Comparison of ENCODE assay signal across 13 cellular contexts in genomic region chr17:52158450-52159042, GRCh38. TPM values are rescaled to one million over a fixed set of nuclear protein-coding genes. Genes with fewer than 3 reads are reported as not detected.
DNase-seq lines count a peak whose midpoint lies in the region; ATAC-seq and TF ChIP-seq lines count a peak whose summit lies in the region.
"Had no signal": no experiment of that assay in that cellular context is flagged by ENCODE, and none has a peak within 500 bp of the region (broad histone marks: within the 10 kb centered on the region; RNA-seq: fewer than 3 reads in every experiment).

Gene CA10, minus strand, starts transcription at chr17:52158714.

- intact Hi-C loops in MCF 10A (cut with micrococcal nuclease) = no loop called here
- intact Hi-C loops in sigmoid colon (cut with DNase I) = no loop called here

- H3K4me1 Mint-ChIP-seq in MCF 10A (ENCODE audit: insufficient read depth, unreplicated experiment) (no peaks in the 10 kb centered on the region), immature natural killer cell (no peaks in the 10 kb centered on the region)
- H3K4me1 Mint-ChIP-seq: IgD-negative memory B cell had no signal

- peaks cover 49% of the 10 kb centered on the region for H3K27me3 ChIP-seq in H7 (ENCODE audit: control insufficient read depth, insufficient read depth, low read length)
- peaks cover 42% of the 10 kb centered on the region for H3K27me3 ChIP-seq in kidney epithelial cell (ENCODE audit: control insufficient read depth, insufficient read depth, low read length)
- peaks cover 9 to 59% (median 32%) of the 10 kb centered on the region in 3 donors for H3K27me3 ChIP-seq in sigmoid colon
- H3K27me3 ChIP-seq in MM.1S (replicated peaks; ENCODE audit: insufficient read depth, low read length) = no peaks in the 10 kb centered on the region

- H3K27ac ChIP-seq in sigmoid colon (no peak within 1 kb of the TSS), MM.1S (ENCODE audit: low read length) (no peak within 1 kb of the TSS)
- H3K27ac ChIP-seq: heart left ventricle had no signal

- no peaks in the 10 kb centered on the region for H3K79me2 ChIP-seq in MM.1S (ENCODE audit: low read length)

- no peak for TF ChIP-seq CTCF in MCF 10A (IDR thresholded peaks at IDR 0.05; ENCODE audit: unreplicated experiment)
- TF ChIP-seq CTCF in kidney epithelial cell (IDR thresholded peaks at IDR 0.05; ENCODE audit: insufficient read depth, low read length, poor library complexity, severe bottlenecking) = peak; percentile 16
- no peak for TF ChIP-seq CTCF in sigmoid colon (IDR thresholded peaks at IDR 0.05)
- TF ChIP-seq CTCF in MM.1S (IDR thresholded peaks at IDR 0.05; ENCODE audit: low read length) = no peak

- H3K4me1 ChIP-seq in sigmoid colon (peaks cover 0 to 10% (median 5%) of the 10 kb centered on the region in 4 donors), MM.1S (ENCODE audit: low read length) (no peaks in the 10 kb centered on the region)
- H3K4me1 ChIP-seq: Caco-2 had no signal

- no peak within 1 kb of the TSS for H3K4me2 ChIP-seq in MM.1S (ENCODE audit: low read depth, low read length)

- H3K9ac ChIP-seq in MM.1S (ENCODE audit: low read length) = no peak within 1 kb of the TSS

- POLR2A ChIA-PET in MCF 10A (lab: Yijun Ruan, JAX) = no interaction called here

- 5 to 12% methylated on average over 52 of the region's 52 CpGs for WGBS in sigmoid colon, 2 donors

- no peak within 1 kb of the TSS for H3K27ac Mint-ChIP-seq in MCF 10A (ENCODE audit: low read depth, unreplicated experiment)
- no peak within 1 kb of the TSS for H3K27ac Mint-ChIP-seq in immature natural killer cell
- H3K27ac Mint-ChIP-seq: activated CD8-positive, alpha-beta T cell treated with anti-CD3 and anti-CD28 coated beads for 36 hours; IgD-negative memory B cell had no signal

- H3K27me3 Mint-ChIP-seq in MCF 10A (ENCODE audit: insufficient read depth, unreplicated experiment) = peaks cover 58% of the 10 kb centered on the region
- peaks cover 12 to 20% (median 18%) of the 10 kb centered on the region in 3 donors for H3K27me3 Mint-ChIP-seq in immature natural killer cell (ENCODE audit: low read depth in 3 of 3)

- no peaks in the 10 kb centered on the region for H3F3A ChIP-seq in MM.1S (ENCODE audit: insufficient read depth, low read length)

- DNase-seq in AG20443 (ENCODE audit: low spot score) (peak; percentile 8), H7 (peak; percentile 89), MCF 10A (ENCODE audit: unreplicated experiment) (no peak), kidney epithelial cell (ENCODE audit: low read depth) (no peak), sigmoid colon (no peak), immature natural killer cell (no peak), MM.1S (no peak)
- DNase-seq: Caco-2 had no signal

- H2AFZ ChIP-seq in MM.1S (ENCODE audit: low read length) = no peak within 1 kb of the TSS

- H3K36me3 Mint-ChIP-seq in MCF 10A (ENCODE audit: insufficient read depth, unreplicated experiment) (no peaks in the 10 kb centered on the region), immature natural killer cell (peaks cover 0 to 4% (median 0%) of the 10 kb centered on the region in 3 donors)
- H3K36me3 Mint-ChIP-seq: IgD-negative memory B cell had no signal

- H3K36me3 ChIP-seq in H7 (replicated peaks; ENCODE audit: control insufficient read depth, insufficient read depth, low read length) = no peaks in the 10 kb centered on the region
- H3K36me3 ChIP-seq in kidney epithelial cell (ENCODE audit: control insufficient read depth, insufficient read depth, low read length) = no peaks in the 10 kb centered on the region
- H3K36me3 ChIP-seq in sigmoid colon = no peaks in the 10 kb centered on the region
- no peaks in the 10 kb centered on the region for H3K36me3 ChIP-seq in MM.1S (replicated peaks; ENCODE audit: insufficient read depth, low read length)
- H3K36me3 ChIP-seq: heart left ventricle had no signal

- no peak for ATAC-seq in GM18511 (IDR thresholded peaks at IDR 0.05; ENCODE audit: unreplicated experiment)
- ATAC-seq: activated CD8-positive, alpha-beta T cell treated with anti-CD3 and anti-CD28 coated beads for 36 hours; heart left ventricle; Panc1 had no signal

- H3K9me3 ChIP-seq in sigmoid colon (peaks cover 0 to 3% (median 0%) of the 10 kb centered on the region in 4 donors), MM.1S (replicated peaks; ENCODE audit: insufficient read depth, low read length) (no peaks in the 10 kb centered on the region)
- H3K9me3 ChIP-seq: Caco-2 had no signal

- H3K4me3 ChIP-seq in H7 (ENCODE audit: insufficient read depth, low read depth, low read length) = peak within 1 kb of the TSS; percentile 50
- peak within 1 kb of the TSS; percentile 13 for H3K4me3 ChIP-seq in kidney epithelial cell (ENCODE audit: low read depth, low read length)
- H3K4me3 ChIP-seq in sigmoid colon = no peak within 1 kb of the TSS
- H3K4me3 ChIP-seq in MM.1S (ENCODE audit: low read length) = no peak within 1 kb of the TSS
- H3K4me3 ChIP-seq: heart left ventricle had no signal

- H3K4me3 Mint-ChIP-seq in MCF 10A (ENCODE audit: unreplicated experiment) (peak within 1 kb of the TSS; percentile 29), immature natural killer cell (no peak within 1 kb of the TSS)
- H3K4me3 Mint-ChIP-seq: activated CD8-positive, alpha-beta T cell treated with anti-CD3 and anti-CD28 coated beads for 36 hours had no signal

- no TSS peak for BruUV-seq in MCF 10A (replicated peaks; lab: Mats Ljungman, UMichigan)

- no peaks in the 10 kb centered on the region for H4K20me1 ChIP-seq in MM.1S (ENCODE audit: insufficient read depth, low read length)

- CTCF ChIA-PET in MCF 10A (lab: Yijun Ruan, JAX) = interaction anchor here (0.8 kb wide), 1 partner anchor 12 kb away, joined by 3 read pairs; no protein-coding TSS in a partner anchor

- no peak for TF ChIP-seq POLR2A in sigmoid colon (IDR thresholded peaks at IDR 0.05)

- no peaks in the 10 kb centered on the region for H3K9me2 ChIP-seq in MM.1S (replicated peaks; ENCODE audit: insufficient read depth, low read length)

- no peaks in the 10 kb centered on the region for H3K9me3 Mint-ChIP-seq in MCF 10A (ENCODE audit: unreplicated experiment)
- peaks cover 11 to 37% (median 18%) of the 10 kb centered on the region in 6 donors for H3K9me3 Mint-ChIP-seq in immature natural killer cell

- TF ChIP-seq EP300 in sigmoid colon (IDR thresholded peaks at IDR 0.05) = no peak

RNA-seq across cellular contexts. Expression of gene CA10, which starts in this region (rescaled TPM):
- total RNA-seq in H7 (2014; rRNA removed; shearing (Covaris generic)) = 0.31 and 0.55 TPM in 2 replicates
- not detected in 2 replicates for total RNA-seq in MCF 10A (2022)
- 0.13 TPM in 1 of 2 replicates, not detected in the other for total RNA-seq in kidney epithelial cell
- 1 to 10 TPM in 1 of 4 donors, under 1 TPM in 3; 0.28 to 2.9 (median 0.65) TPM for total RNA-seq in sigmoid colon
- polyA plus RNA-seq in sigmoid colon = under 1 TPM in 1 of 3 donors, not detected in 2; 0.44 TPM
- not detected for polyA plus RNA-seq in immature natural killer cell
- total RNA-seq: activated CD8-positive, alpha-beta T cell treated with anti-CD3 and anti-CD28 coated beads for 36 hours; Caco-2; heart left ventricle had no signal
- polyA plus RNA-seq: heart left ventricle, IgD-negative memory B cell had no signal

Comparison
In these comparisons a context has a peak if more than half of its experiments do, and no peak if none do; other contexts are left out.
1. Peak in DNase-seq and H3K4me3 ChIP-seq in H7; RNA of the gene not detected or under 1 TPM.